ENCODE assay signal across 19 cellular contexts in genomic region chr9:84303061-84303460, GRCh38. TPM values are rescaled to one million over a fixed set of nuclear protein-coding genes. Genes with fewer than 3 reads are reported as not detected.
DNase-seq lines count a peak whose midpoint lies in the region; ATAC-seq lines count a peak whose summit lies in the region.
"Had no signal": no experiment of that assay in that cellular context is flagged by ENCODE, and none has a peak within 500 bp of the region (broad histone marks: within the 10 kb centered on the region; RNA-seq: fewer than 3 reads in every experiment).

No MANE protein-coding gene starts in this region.

- no peak for ATAC-seq in GM21528 (IDR thresholded peaks at IDR 0.05; ENCODE audit: low FRiP score, unreplicated experiment)
- ATAC-seq in HG02870 (IDR thresholded peaks at IDR 0.05; ENCODE audit: unreplicated experiment), result no peak
- ATAC-seq: CD8-positive, alpha-beta T cell had no signal

- DNase-seq in EH (ENCODE audit: low read depth) (peak; percentile 13), M059J (ENCODE audit: low read depth) (peak; percentile 63), kidney tubule cell (ENCODE audit: low spot score) (peak; percentile 85), KBM-7 (no peak)
- DNase-seq: Caco-2; CD4-positive, CD25-positive, alpha-beta regulatory T cell; CD8-positive, alpha-beta T cell; DMS153; DND-41; EL; GDM1; GM23248; H7; HCEC 1CT had no signal

- in situ Hi-C loops in KBM-7 (cut with MboI; ENCODE audit: low pct_unique_long_range_greater_than_20kb, low sequenced_read_pairs), result no loop called here

RNA-seq across cellular contexts. Expression of gene SLC28A3, which starts 37.5 kb away (rescaled TPM):
- total RNA-seq in M059J (2014; rRNA removed; shearing (Covaris generic)), result 0.42 and 0.67 TPM in 2 replicates
- total RNA-seq: A673; B cell; CD4-positive, CD25-positive, alpha-beta regulatory T cell; CD8-positive, alpha-beta T cell; H1; H7 had no signal
